25 cellular contexts compared by ENCODE assay signal in the genomic region with DNA sequence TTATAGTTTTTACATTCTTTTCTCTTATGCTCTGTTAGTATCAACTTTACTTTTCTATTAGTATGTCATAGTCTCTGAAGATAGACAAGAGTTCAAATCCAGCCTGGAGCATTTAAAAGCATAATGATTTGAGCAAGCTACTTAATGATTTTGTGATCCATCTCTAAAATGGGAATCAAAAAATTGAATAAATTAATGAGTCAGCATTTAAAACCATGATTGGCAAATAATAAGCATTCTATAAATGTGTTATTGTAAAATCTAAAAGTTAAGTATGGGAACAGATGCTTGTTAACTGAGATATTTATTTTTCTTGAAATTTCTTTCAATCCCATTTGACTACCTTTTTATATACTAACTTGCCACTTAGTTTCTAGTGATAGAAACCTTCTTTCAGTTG.
DNase-seq lines count a peak whose midpoint lies in the region; ATAC-seq, FAIRE-seq and TF ChIP-seq lines count a peak whose summit lies in the region.
"Had no signal": no experiment of that assay in that cellular context is flagged by ENCODE, and none has a peak within 500 bp of the region (broad histone marks: within the 10 kb centered on the region; RNA-seq: fewer than 3 reads in every experiment).

No MANE protein-coding gene starts in this region.

- H2BK12ac ChIP-seq in H1 (ENCODE audit: low read depth, low read length), result no peak overlapping the region

- H3K14ac ChIP-seq in IMR-90 (replicated peaks; ENCODE audit: low read depth, low read length) (no peak overlapping the region), H1 (ENCODE audit: insufficient read length) (no peak overlapping the region)

- H3K18ac ChIP-seq in IMR-90 (ENCODE audit: low read depth, low read length), result no peak overlapping the region
- H3K18ac ChIP-seq in H1 (ENCODE audit: extremely low read depth, low read length), result no peak overlapping the region

- TF ChIP-seq RAD21 in HepG2 (CRISPR knock-in tag; IDR thresholded peaks at IDR 0.05), result no peak
- TF ChIP-seq RAD21 in IMR-90 (IDR thresholded peaks at IDR 0.05; ENCODE audit: low read length), result no peak
- TF ChIP-seq RAD21 in H1 (IDR thresholded peaks at IDR 0.05 in 1 of 2, conservative IDR thresholded peaks at IDR 0.05 in 1 of 2; ENCODE audit: low read depth in 2 of 2, low read length in 2 of 2), result no peak

- H3K4me3 ChIP-seq in HepG2 (replicated peaks in 1 of 3; ENCODE audit: insufficient read depth in 1 of 3, low read depth in 2 of 3, low read length in 3 of 3) (no peak overlapping the region), right lobe of liver (no peak overlapping the region), IMR-90 (ENCODE audit: insufficient read depth, low read depth, low read length) (no peak overlapping the region), H1 (ENCODE audit: extremely low read depth in 1 of 4, insufficient read depth in 2 of 4, low read depth in 3 of 4, low read length in 4 of 4) (no peak overlapping the region)
- H3K4me3 ChIP-seq: BLaER1, GM12878 had no signal

- H3K27me3 ChIP-seq in HepG2 (ENCODE audit: control insufficient read depth in 1 of 2, insufficient read depth in 2 of 2, low read length in 2 of 2) (no peaks in the 10 kb centered on the region), right lobe of liver (no peaks in the 10 kb centered on the region), IMR-90 (ENCODE audit: control insufficient read depth, insufficient read depth, low read length) (no peaks in the 10 kb centered on the region), H1 (replicated peaks in 1 of 4; ENCODE audit: control insufficient read depth in 3 of 4, extremely low read depth in 1 of 4, insufficient read depth in 3 of 4, low read length in 3 of 4) (no peaks in the 10 kb centered on the region)
- H3K27me3 ChIP-seq: BE2C, BLaER1 had no signal

- H3K9me3 ChIP-seq in HepG2 (ENCODE audit: low read length) (no peaks in the 10 kb centered on the region), right lobe of liver (no peaks in the 10 kb centered on the region), IMR-90 (ENCODE audit: control insufficient read depth, insufficient read depth, low read length) (no peaks in the 10 kb centered on the region), H1 (ENCODE audit: insufficient read depth in 2 of 2, low read depth in 1 of 2, low read length in 1 of 2) (no peaks in the 10 kb centered on the region)
- H3K9me3 ChIP-seq: BE2C, BLaER1 had no signal

- H3K9ac ChIP-seq in HepG2 (ENCODE audit: insufficient read depth, low read depth, low read length) (no peak overlapping the region), IMR-90 (ENCODE audit: low read depth, low read length) (no peak overlapping the region), H1 (replicated peaks in 1 of 4; ENCODE audit: extremely low read depth in 1 of 4, low read depth in 3 of 4, low read length in 3 of 4) (no peak overlapping the region)
- H3K9ac ChIP-seq: BLaER1 had no signal

- FAIRE-seq in HepG2 (lab: Jason Lieb, UNC), result no peak
- FAIRE-seq in H1 (lab: Jason Lieb, UNC), result no peak
- FAIRE-seq: GM12878, GM12892, GM18507, GM19239 had no signal

- BruUV-seq in HepG2 (replicated peaks; lab: Mats Ljungman, UMichigan), result no TSS peak
- no TSS peak for BruUV-seq in IMR-90 (replicated peaks; lab: Mats Ljungman, UMichigan)

- H3K79me2 ChIP-seq in HepG2 (ENCODE audit: insufficient read depth, low read length) (no peaks in the 10 kb centered on the region), H1 (ENCODE audit: control insufficient read depth in 1 of 2, insufficient read depth in 2 of 2, low read length in 2 of 2) (no peaks in the 10 kb centered on the region)

- TF ChIP-seq EP300 in HepG2 (IDR thresholded peaks at IDR 0.05; ENCODE audit: low read depth in 2 of 2, low read length in 2 of 2) (no peak), HepG2 (CRISPR knock-in tag; IDR thresholded peaks at IDR 0.05; ENCODE audit: borderline replicate concordance) (no peak), H1 (IDR thresholded peaks at IDR 0.05; ENCODE audit: borderline replicate concordance in 1 of 2, low read depth in 2 of 2, low read length in 2 of 2) (no peak)

- H3K4me2 ChIP-seq in HepG2 (ENCODE audit: low read depth, low read length), result no peak overlapping the region
- no peak overlapping the region for H3K4me2 ChIP-seq in IMR-90 (ENCODE audit: low read depth, low read length)
- H3K4me2 ChIP-seq in H1 (ENCODE audit: insufficient read depth in 1 of 2, low read depth in 2 of 2, low read length in 2 of 2), result no peak overlapping the region
- H3K4me2 ChIP-seq: BLaER1 had no signal

- CTCF ChIA-PET in HepG2 (lab: Yijun Ruan, JAX; ENCODE audit: low intra/inter-chr PET ratio, low total read pairs), result no interaction called here
- CTCF ChIA-PET in IMR-90 (lab: Yijun Ruan, JAX), result no interaction called here
- CTCF ChIA-PET in H1 (lab: Charles Lee; ENCODE audit: partially characterized antibody), result interaction anchor here (1.5 kb wide), 1 partner anchor 397 kb away, joined by 5 read pairs; no protein-coding TSS in a partner anchor

- H3K36me3 ChIP-seq in HepG2 (replicated peaks in 1 of 2; ENCODE audit: control insufficient read depth in 1 of 2, insufficient read depth in 2 of 2, low read length in 2 of 2) (no peaks in the 10 kb centered on the region), right lobe of liver (no peaks in the 10 kb centered on the region), IMR-90 (ENCODE audit: control insufficient read depth, insufficient read depth, low read length) (no peaks in the 10 kb centered on the region), H1 (ENCODE audit: control insufficient read depth in 2 of 4, insufficient read depth in 4 of 4, low read length in 3 of 4) (no peaks in the 10 kb centered on the region)
- H3K36me3 ChIP-seq: BE2C, BLaER1 had no signal

- no peak overlapping the region for H3K23ac ChIP-seq in IMR-90 (ENCODE audit: low read depth, low read length)
- no peak overlapping the region for H3K23ac ChIP-seq in H1 (ENCODE audit: insufficient read length)

- no peak overlapping the region for H4K91ac ChIP-seq in IMR-90 (ENCODE audit: insufficient read depth, low read depth, low read length)
- H4K91ac ChIP-seq in H1 (replicated peaks; ENCODE audit: insufficient read length, low read length), result no peak overlapping the region

- no peak overlapping the region for H2BK15ac ChIP-seq in IMR-90 (ENCODE audit: low read depth, low read length)
- H2BK15ac ChIP-seq in H1 (ENCODE audit: low read length), result no peak overlapping the region

- no peak for ATAC-seq in HepG2
- ATAC-seq in right lobe of liver, result no peak
- no peak for ATAC-seq in IMR-90 (ENCODE audit: low read depth)
- ATAC-seq in HG03460 (IDR thresholded peaks at IDR 0.05; ENCODE audit: unreplicated experiment), result no peak
- ATAC-seq in GM18861 (IDR thresholded peaks at IDR 0.05; ENCODE audit: unreplicated experiment), result no peak
- ATAC-seq: GM12878 had no signal

- intact Hi-C loops in HepG2 (cut with micrococcal nuclease; ENCODE audit: unreplicated experiment), result no loop called here
- intact Hi-C loops in right lobe of liver (cut with DNase I), result no loop called here
- intact Hi-C loops in IMR-90 (cut with micrococcal nuclease), result no loop called here

- H4K20me1 ChIP-seq in HepG2 (ENCODE audit: insufficient read depth, low read length) (no peaks in the 10 kb centered on the region), IMR-90 (ENCODE audit: insufficient read depth, low read length) (no peaks in the 10 kb centered on the region), H1 (replicated peaks in 1 of 2; ENCODE audit: control insufficient read depth in 1 of 2, insufficient read depth in 2 of 2, low read length in 2 of 2) (no peaks in the 10 kb centered on the region)
- H4K20me1 ChIP-seq: BLaER1 had no signal

- no peak overlapping the region for H2BK20ac ChIP-seq in IMR-90 (ENCODE audit: low read depth, low read length)
- no peak overlapping the region for H2BK20ac ChIP-seq in H1 (ENCODE audit: low read length)

- in situ Hi-C loops in HepG2 (cut with HindIII; ENCODE audit: extremely low pct_ligation_motif_present, low pct_unique_long_range_greater_than_20kb), result no loop called here
- in situ Hi-C loops in IMR-90 (cut with MboI; ENCODE audit: low sequenced_read_pairs), result no loop called here

- H3K4me1 ChIP-seq in HepG2 (ENCODE audit: insufficient read depth, low read length) (no peaks in the 10 kb centered on the region), right lobe of liver (no peaks in the 10 kb centered on the region), IMR-90 (ENCODE audit: control insufficient read depth, insufficient read depth, low read length) (no peaks in the 10 kb centered on the region), H1 (replicated peaks in 1 of 4; ENCODE audit: control insufficient read depth in 3 of 4, insufficient read depth in 4 of 4, low read length in 3 of 4) (no peaks in the 10 kb centered on the region)
- H3K4me1 ChIP-seq: BE2C, BLaER1 had no signal

- TF ChIP-seq POLR2A in HepG2 (IDR thresholded peaks at IDR 0.05; ENCODE audit: insufficient read depth in 1 of 2, low read depth in 2 of 2, low read length in 2 of 2) (no peak), right lobe of liver (IDR thresholded peaks at IDR 0.05) (no peak), IMR-90 (IDR thresholded peaks at IDR 0.05; ENCODE audit: low read depth, low read length) (no peak), H1 (IDR thresholded peaks at IDR 0.05; ENCODE audit: control extremely low read depth in 1 of 2, low read depth in 2 of 2, low read length in 2 of 2) (no peak)

- no peak for DNase-seq in HepG2 (ENCODE audit: low spot score)
- DNase-seq in right lobe of liver, result no peak
- DNase-seq in IMR-90, result no peak
- no peak for DNase-seq in H1 (ENCODE audit: low read depth in 1 of 2, low spot score in 2 of 2)
- DNase-seq: ACHN; BE2C; C1 segment of cervical spinal cord; CD4-positive, alpha-beta memory T cell; CD4-positive, CD25-positive, alpha-beta regulatory T cell; CD8-positive, alpha-beta memory T cell; DMS 273 treated with DMSO at 0.1 percent for 48 hours; DMS153; DMS53; DMS79; DND-41; EL; GDM1 had no signal

- H3K4ac ChIP-seq in IMR-90 (ENCODE audit: low read depth, low read length) (no peak overlapping the region), H1 (replicated peaks; ENCODE audit: insufficient read length, low read depth, low read length) (no peak overlapping the region)

- TF ChIP-seq CTCF in HepG2 (CRISPR knock-in tag; IDR thresholded peaks at IDR 0.05) (no peak), right lobe of liver (IDR thresholded peaks at IDR 0.05) (no peak), IMR-90 (conservative IDR thresholded peaks at IDR 0.05; ENCODE audit: low read depth, low read length) (no peak), H1 (IDR thresholded peaks at IDR 0.05; ENCODE audit: control extremely low read depth in 1 of 3, insufficient read depth in 1 of 3, low read depth in 1 of 3, low read length in 3 of 3) (no peak)

- POLR2A ChIA-PET in HepG2 (lab: Yijun Ruan, JAX) (no interaction called here), IMR-90 (lab: Charles Lee; ENCODE audit: unreplicated experiment) (no interaction called here), H1 (lab: Charles Lee; ENCODE audit: partially characterized antibody) (no interaction called here)

- H3K56ac ChIP-seq in IMR-90 (ENCODE audit: extremely low read depth, insufficient read depth, low read length) (no peak overlapping the region), H1 (replicated peaks; ENCODE audit: insufficient read length, low read depth, low read length) (no peak overlapping the region)

- no peak overlapping the region for H3K27ac ChIP-seq in HepG2 (ENCODE audit: extremely low read length, insufficient read depth, low read length)
- H3K27ac ChIP-seq in right lobe of liver, result no peak overlapping the region
- no peak overlapping the region for H3K27ac ChIP-seq in IMR-90 (ENCODE audit: insufficient read depth, low read length)
- no peak overlapping the region for H3K27ac ChIP-seq in H1 (ENCODE audit: low read depth, low read length)
- H3K27ac ChIP-seq: 22Rv1, BLaER1 had no signal

- H3K79me1 ChIP-seq in IMR-90 (ENCODE audit: low read depth in 1 of 2, low read length in 2 of 2) (no peaks in the 10 kb centered on the region), H1 (ENCODE audit: low read depth, low read length) (no peaks in the 10 kb centered on the region)

- no peak overlapping the region for H2AK9ac ChIP-seq in IMR-90 (replicated peaks; ENCODE audit: low read depth, low read length, poor library complexity)

- H4K8ac ChIP-seq in IMR-90 (ENCODE audit: low read depth in 2 of 2, low read length in 2 of 2) (no peak overlapping the region), H1 (ENCODE audit: extremely low read depth, insufficient read depth, low read length) (no peak overlapping the region)

- dilution Hi-C loops in IMR-90 (cut with HindIII; ENCODE audit: low sequenced_read_pairs, unreplicated experiment), result no loop called here

- no peak overlapping the region for H2AK5ac ChIP-seq in IMR-90 (ENCODE audit: low read depth, low read length)
- H2AK5ac ChIP-seq in H1 (ENCODE audit: low read depth, low read length), result no peak overlapping the region

- H2AFZ ChIP-seq in HepG2 (ENCODE audit: low read length) (no peak overlapping the region), IMR-90 (replicated peaks; ENCODE audit: low read length, poor library complexity) (no peak overlapping the region), H1 (ENCODE audit: low read length) (no peak overlapping the region)

- H4K5ac ChIP-seq in IMR-90 (ENCODE audit: low read depth, low read length), result no peak overlapping the region
- H4K5ac ChIP-seq in H1 (ENCODE audit: insufficient read length, low read depth, low read length), result no peak overlapping the region

- peaks cover 2% of the 10 kb centered on the region; the same call in 1 of the 2 replicates for H3K23me2 ChIP-seq in H1 (ENCODE audit: low read depth, low read length)

- H3K9me1 ChIP-seq in IMR-90 (ENCODE audit: insufficient read depth, low read length), result peaks cover 2% of the 10 kb centered on the region; the same call in 1 of the 2 replicates

- H2BK5ac ChIP-seq in IMR-90 (ENCODE audit: low read depth, low read length, poor library complexity, severe bottlenecking), result no peak overlapping the region
- no peak overlapping the region for H2BK5ac ChIP-seq in H1 (ENCODE audit: low read depth, low read length)

- no peak overlapping the region for H2BK120ac ChIP-seq in IMR-90 (ENCODE audit: low read depth, low read length)
- no peak overlapping the region for H2BK120ac ChIP-seq in H1 (replicated peaks; ENCODE audit: low read depth, low read length)
